ENCODE assay signal across 1 cellular context in genomic region chr16:3611145-3611977, GRCh38.
TF ChIP-seq lines count a peak whose summit lies in the region.

TSS of gene SLX4 (minus strand) at chr16:3611606. CDS start at chr16:3608964, 2,642 bp downstream.

TF ChIP-seq in HepG2, 621 proteins besides CTCF, POLR2A, EP300 and RAD21 (continued from another document and continues in another):
- 0 out of 2 replicates have a peak, but pooled peaks have one; percentile 8 for TF ChIP-seq FOXP4 (CRISPR knock-in tag; IDR thresholded peaks at IDR 0.05)
- TF ChIP-seq SKIL (CRISPR knock-in tag; IDR thresholded peaks at IDR 0.05; ENCODE audit: borderline replicate concordance) = no peak
- TF ChIP-seq HNRNPLL (IDR thresholded peaks at IDR 0.05; ENCODE audit: low read depth, low read length, poor library complexity, severe bottlenecking) = peak; percentile 59
- TF ChIP-seq ZNF550 (CRISPR knock-in tag; IDR thresholded peaks at IDR 0.05; ENCODE audit: borderline replicate concordance) = no peak
- TF ChIP-seq ZNF7 (CRISPR knock-in tag; IDR thresholded peaks at IDR 0.05) = no peak
- no peak for TF ChIP-seq NPAS2 (CRISPR knock-in tag; IDR thresholded peaks at IDR 0.05; ENCODE audit: borderline replicate concordance)
- TF ChIP-seq AGO2 (optimal IDR thresholded peaks at IDR 0.05; ENCODE audit: low read depth, low read length) = peak; percentile 62
- no peak for TF ChIP-seq PPARG (CRISPR knock-in tag; conservative IDR thresholded peaks at IDR 0.05)
- TF ChIP-seq IRF9 (CRISPR knock-in tag; IDR thresholded peaks at IDR 0.05; ENCODE audit: borderline replicate concordance) = peak; percentile 36; the same call in 1 of the 2 replicates
- TF ChIP-seq ZNF841 (CRISPR knock-in tag; IDR thresholded peaks at IDR 0.05; ENCODE audit: borderline replicate concordance) = no peak
- TF ChIP-seq ZNF333 (CRISPR knock-in tag; IDR thresholded peaks at IDR 0.05; ENCODE audit: borderline replicate concordance) = no peak
- peak; percentile 62 for TF ChIP-seq ZNF574 (CRISPR knock-in tag; IDR thresholded peaks at IDR 0.05)
- TF ChIP-seq SAFB2 (CRISPR knock-in tag; IDR thresholded peaks at IDR 0.05; ENCODE audit: borderline replicate concordance, low read depth) = no peak; the same call in 1 of the 2 replicates
- peak; percentile 23; the same call in 1 of the 2 replicates for TF ChIP-seq ZNF766 (CRISPR knock-in tag; IDR thresholded peaks at IDR 0.05; ENCODE audit: borderline replicate concordance)
- no peak for TF ChIP-seq ZNF660 (CRISPR knock-in tag; IDR thresholded peaks at IDR 0.05; ENCODE audit: borderline replicate concordance, low read depth)
- 0 out of 2 replicates have a peak, but pooled peaks have one; percentile 9 for TF ChIP-seq PHF21A (CRISPR knock-in tag; IDR thresholded peaks at IDR 0.05)
- no peak for TF ChIP-seq WIZ (CRISPR knock-in tag; IDR thresholded peaks at IDR 0.05)
- TF ChIP-seq ZNF343 (CRISPR knock-in tag; IDR thresholded peaks at IDR 0.05) = no peak
- TF ChIP-seq LRRFIP1 (CRISPR knock-in tag; conservative IDR thresholded peaks at IDR 0.05) = no peak
- no peak for TF ChIP-seq ZBTB20 (CRISPR knock-in tag; IDR thresholded peaks at IDR 0.05; ENCODE audit: borderline replicate concordance, low read depth)
- no peak for TF ChIP-seq EHMT2 (IDR thresholded peaks at IDR 0.05; ENCODE audit: borderline replicate concordance, low read depth, low read length)
- TF ChIP-seq NR1H2 (CRISPR knock-in tag; IDR thresholded peaks at IDR 0.05; ENCODE audit: borderline replicate concordance, low read depth) = no peak
- TF ChIP-seq, protein P1, sequence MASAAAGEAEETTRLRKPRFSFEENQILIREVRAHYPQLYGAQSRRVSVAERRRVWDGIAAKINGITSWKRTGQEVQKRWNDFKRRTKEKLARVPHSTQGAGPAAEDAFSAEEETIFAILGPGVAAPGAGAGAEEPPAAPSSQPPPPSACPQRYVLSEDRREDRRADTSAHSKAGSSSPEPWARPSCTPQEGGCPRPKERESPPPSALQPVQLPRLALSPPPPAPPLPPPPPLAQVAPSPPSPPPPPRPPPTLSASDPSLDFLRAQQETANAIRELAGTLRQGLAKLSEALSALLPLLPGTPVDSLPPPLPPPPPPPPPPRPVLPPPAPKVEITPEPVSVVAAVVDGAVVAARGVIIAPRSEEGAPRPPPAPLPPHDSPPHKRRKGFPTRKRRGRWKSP (CRISPR knock-in tag; IDR thresholded peaks at IDR 0.05) = no peak
- no peak for TF ChIP-seq ZNF557 (CRISPR knock-in tag; IDR thresholded peaks at IDR 0.05)
- TF ChIP-seq CHD4 (IDR thresholded peaks at IDR 0.05; ENCODE audit: borderline replicate concordance, low read length) = no peak
- no peak for TF ChIP-seq MTA3 (CRISPR knock-in tag; IDR thresholded peaks at IDR 0.05)
- TF ChIP-seq ATRX (CRISPR knock-in tag; IDR thresholded peaks at IDR 0.05; ENCODE audit: borderline replicate concordance) = no peak
- TF ChIP-seq PLRG1 (conservative IDR thresholded peaks at IDR 0.05) = no peak
- no peak for TF ChIP-seq ZNF674 (CRISPR knock-in tag; IDR thresholded peaks at IDR 0.05; ENCODE audit: low read depth)
- no peak for TF ChIP-seq ZNF747 (CRISPR knock-in tag; IDR thresholded peaks at IDR 0.05; ENCODE audit: borderline replicate concordance)
- TF ChIP-seq, protein P2, sequence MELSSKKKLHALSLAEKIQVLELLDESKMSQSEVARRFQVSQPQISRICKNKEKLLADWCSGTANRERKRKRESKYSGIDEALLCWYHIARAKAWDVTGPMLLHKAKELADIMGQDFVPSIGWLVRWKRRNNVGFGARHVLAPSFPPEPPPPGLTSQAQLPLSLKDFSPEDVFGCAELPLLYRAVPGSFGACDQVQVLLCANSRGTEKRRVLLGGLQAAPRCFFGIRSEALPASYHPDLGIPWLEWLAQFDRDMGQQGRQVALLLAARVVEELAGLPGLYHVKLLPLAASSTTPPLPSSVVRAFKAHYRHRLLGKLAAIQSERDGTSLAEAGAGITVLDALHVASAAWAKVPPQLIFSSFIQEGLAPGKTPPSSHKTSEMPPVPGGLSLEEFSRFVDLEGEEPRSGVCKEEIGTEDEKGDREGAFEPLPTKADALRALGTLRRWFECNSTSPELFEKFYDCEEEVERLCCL (CRISPR knock-in tag; IDR thresholded peaks at IDR 0.05; ENCODE audit: borderline replicate concordance) = no peak
- no peak for TF ChIP-seq ZNF883 (CRISPR knock-in tag; IDR thresholded peaks at IDR 0.05; ENCODE audit: not compliant biosample characterization)
- no peak for TF ChIP-seq HOXA7 (CRISPR knock-in tag; IDR thresholded peaks at IDR 0.05)
- TF ChIP-seq ETV6 (CRISPR knock-in tag; conservative IDR thresholded peaks at IDR 0.05) = no peak
- no peak for TF ChIP-seq ZFAT (CRISPR knock-in tag; conservative IDR thresholded peaks at IDR 0.05)
- TF ChIP-seq MEF2D (CRISPR knock-in tag; IDR thresholded peaks at IDR 0.05) = 0 out of 2 replicates have a peak, but pooled peaks have one; percentile 40
- no peak for TF ChIP-seq CCAR2 (optimal IDR thresholded peaks at IDR 0.05; ENCODE audit: low read depth, low read length)
- no peak for TF ChIP-seq CSRNP1 (CRISPR knock-in tag; IDR thresholded peaks at IDR 0.05)
- TF ChIP-seq SNRNP70 (IDR thresholded peaks at IDR 0.05; ENCODE audit: low read depth, low read length) = no peak
- TF ChIP-seq SRF (IDR thresholded peaks at IDR 0.05; ENCODE audit: low read depth, low read length) = no peak
- TF ChIP-seq ISX (CRISPR knock-in tag; conservative IDR thresholded peaks at IDR 0.05) = no peak
- TF ChIP-seq RCOR2 (CRISPR knock-in tag; IDR thresholded peaks at IDR 0.05) = no peak
- no peak for TF ChIP-seq TOPORS (CRISPR knock-in tag; IDR thresholded peaks at IDR 0.05)
- no peak for TF ChIP-seq NFIB (CRISPR knock-in tag; IDR thresholded peaks at IDR 0.05; ENCODE audit: borderline replicate concordance)
- TF ChIP-seq NRL (CRISPR knock-in tag; IDR thresholded peaks at IDR 0.05; ENCODE audit: borderline replicate concordance) = no peak
- TF ChIP-seq IKZF1 (IDR thresholded peaks at IDR 0.05) = no peak
- no peak for TF ChIP-seq TAF15 (IDR thresholded peaks at IDR 0.05; ENCODE audit: low read depth, low read length, poor library complexity, severe bottlenecking)
- no peak for TF ChIP-seq ZC3H4 (CRISPR knock-in tag; IDR thresholded peaks at IDR 0.05; ENCODE audit: borderline replicate concordance)
- no peak for TF ChIP-seq HDAC6 (IDR thresholded peaks at IDR 0.05; ENCODE audit: low read depth, low read length)
- TF ChIP-seq ZNF790 (CRISPR knock-in tag; IDR thresholded peaks at IDR 0.05; ENCODE audit: borderline replicate concordance) = no peak
- TF ChIP-seq CC2D1A (CRISPR knock-in tag; IDR thresholded peaks at IDR 0.05) = no peak
- TF ChIP-seq RNF219 (CRISPR knock-in tag; IDR thresholded peaks at IDR 0.05) = no peak
